Comparison of ENCODE assay signal across 31 cellular contexts in the genomic region with DNA sequence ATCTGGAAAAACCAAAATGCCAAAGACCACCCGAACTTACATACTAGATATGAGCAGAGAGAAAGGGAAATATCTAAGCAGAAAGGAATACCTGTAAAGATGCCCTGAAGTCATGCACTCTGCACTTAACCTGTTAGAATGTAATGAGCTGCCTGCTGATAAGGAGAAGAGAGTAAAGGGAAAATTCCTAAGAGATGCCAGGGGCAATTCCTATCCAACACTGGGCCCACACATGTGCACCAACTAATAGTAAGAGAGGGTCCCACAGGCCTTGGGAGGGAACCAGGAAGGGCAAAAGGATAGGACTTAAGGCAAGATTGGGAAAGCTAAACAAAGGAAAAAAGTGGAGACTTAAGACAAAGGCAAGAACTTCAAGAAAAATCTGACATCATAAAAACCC.
"Had no signal": no experiment of that assay in that cellular context is flagged by ENCODE, and none has a peak within 500 bp of the region (broad histone marks: within the 10 kb centered on the region; RNA-seq: fewer than 3 reads in every experiment).

No MANE protein-coding gene starts in this region.

- H3K9me3 Mint-ChIP-seq: activated B cell treated with CpG ODN at 0.5 μM for 24 hours; activated CD4-positive, alpha-beta memory T cell treated with anti-CD3 and anti-CD28 coated beads, Interleukin-2, amount 10 ng/mL, durations not matched to agents 7 days and 5 days; activated CD4-positive, alpha-beta T cell treated with anti-CD3 and anti-CD28 coated beads, Interleukin-2, amount 10 ng/mL, durations not matched to agents 24 days and 14 days; activated naive CD4-positive, alpha-beta T cell treated with anti-CD3 and anti-CD28 coated beads, Interleukin-2, amount 10 ng/mL, durations not matched to agents 7 days and 5 days; activated naive CD4-positive, alpha-beta T cell treated with anti-CD3 and anti-CD28 coated beads, Interleukin-2, amount 50 U/mL, for 24 hours; activated naive CD8-positive, alpha-beta T cell treated with anti-CD3 and anti-CD28 coated beads, Interleukin-2, amount 10 ng/mL, durations not matched to agents 7 days and 5 days; activated naive CD8-positive, alpha-beta T cell treated with anti-CD3 and anti-CD28 coated beads, Interleukin-2, amount 50 U/mL, for 24 hours; activated T-cell treated with anti-CD3 and anti-CD28 coated beads, Interleukin-2, amount 50 U/mL, for 24 hours; activated T-helper 2 cell treated with anti-CD3 and anti-CD28 coated beads, Interferon-gamma antibody, Interleukin-2, Interleukin-4, amounts not matched to agents 10 μg/mL and 5 μg/mL and 100 μg/mL, durations not matched to agents 14 hours and 24 hours and 36 hours; brain; central memory CD8-positive, alpha-beta T cell; T-cell had no signal

- H3K36me3 Mint-ChIP-seq: activated CD8-positive, alpha-beta memory T cell treated with anti-CD3 and anti-CD28 coated beads, Interleukin-2, amount 10 ng/mL, durations not matched to agents 7 days and 5 days; activated naive CD4-positive, alpha-beta T cell treated with anti-CD3 and anti-CD28 coated beads, Interleukin-2, amount 10 ng/mL, durations not matched to agents 7 days and 5 days; activated naive CD4-positive, alpha-beta T cell treated with anti-CD3 and anti-CD28 coated beads, Interleukin-2, amount 50 U/mL, for 24 hours; activated naive CD8-positive, alpha-beta T cell; activated naive CD8-positive, alpha-beta T cell treated with anti-CD3 and anti-CD28 coated beads, Interleukin-2, amount 10 ng/mL, durations not matched to agents 7 days and 5 days; brain; T-cell had no signal

- H3K4me1 Mint-ChIP-seq: activated B cell treated with CpG ODN at 0.5 μM for 24 hours; activated CD4-positive, alpha-beta memory T cell treated with anti-CD3 and anti-CD28 coated beads, Interleukin-2, amount 10 ng/mL, durations not matched to agents 7 days and 5 days; activated CD4-positive, alpha-beta T cell treated with anti-CD3 and anti-CD28 coated beads, Interleukin-2, amount 10 ng/mL, durations not matched to agents 24 days and 14 days; activated CD8-positive, alpha-beta memory T cell treated with anti-CD3 and anti-CD28 coated beads, Interleukin-2, amount 10 ng/mL, durations not matched to agents 7 days and 5 days; activated naive CD4-positive, alpha-beta T cell treated with anti-CD3 and anti-CD28 coated beads, Interleukin-2, amount 10 ng/mL, durations not matched to agents 7 days and 5 days; activated naive CD4-positive, alpha-beta T cell treated with anti-CD3 and anti-CD28 coated beads, Interleukin-2, amount 50 U/mL, for 24 hours; activated naive CD8-positive, alpha-beta T cell treated with anti-CD3 and anti-CD28 coated beads, Interleukin-2, amount 10 ng/mL, durations not matched to agents 7 days and 5 days; activated naive CD8-positive, alpha-beta T cell treated with anti-CD3 and anti-CD28 coated beads, Interleukin-2, amount 50 U/mL, for 24 hours; brain; central memory CD8-positive, alpha-beta T cell; T-cell had no signal

- DNase-seq: activated B cell treated with CpG ODN at 0.5 μM for 24 hours; activated CD4-positive, alpha-beta memory T cell treated with anti-CD3 and anti-CD28 coated beads, Interleukin-2, amount 10 ng/mL, durations not matched to agents 7 days and 5 days; activated CD4-positive, alpha-beta T cell treated with anti-CD3 and anti-CD28 coated beads for 4 hours; activated CD4-positive, alpha-beta T cell treated with anti-CD3 and anti-CD28 coated beads, Interleukin-2, amount 10 ng/mL, durations not matched to agents 24 days and 14 days; activated CD4-positive, alpha-beta T cell treated with anti-CD3 and anti-CD28 coated beads, Interleukin-2, amount 50 U/mL, for 1 hour; activated CD4-positive, alpha-beta T cell treated with anti-CD3 and anti-CD28 coated beads, Interleukin-2, amount 50 U/mL, for 4 hours; activated CD4-positive, CD25-positive, alpha-beta regulatory T cell treated with anti-CD3 and anti-CD28 coated beads, Interleukin-2, amount 50 U/mL, for 72 hours; activated CD8-positive, alpha-beta memory T cell treated with anti-CD3 and anti-CD28 coated beads for 24 hours; activated CD8-positive, alpha-beta memory T cell treated with anti-CD3 and anti-CD28 coated beads, Interleukin-2, amount 10 ng/mL, durations not matched to agents 7 days and 5 days; activated CD8-positive, alpha-beta memory T cell treated with anti-CD3 and anti-CD28 coated beads, Interleukin-2, amount 50 U/mL, for 48 hours; activated CD8-positive, alpha-beta T cell treated with anti-CD3 and anti-CD28 coated beads, Interleukin-2, amount 10 ng/mL, durations not matched to agents 7 days and 5 days; activated effector memory CD4-positive, alpha-beta T cell treated with Interleukin-2 at 50 U/mL for 16 hours; activated gamma-delta T cell; activated naive CD4-positive, alpha-beta T cell treated with anti-CD3 and anti-CD28 coated beads, Interleukin-2, amount 10 ng/mL, durations not matched to agents 7 days and 5 days; activated naive CD4-positive, alpha-beta T cell treated with Interleukin-2 at 50 U/mL for 16 hours; activated naive CD8-positive, alpha-beta T cell treated with anti-CD3 and anti-CD28 coated beads, Interleukin-2, amount 10 ng/mL, durations not matched to agents 7 days and 5 days; activated naive CD8-positive, alpha-beta T cell treated with anti-CD3 and anti-CD28 coated beads, Interleukin-2, amount 50 U/mL, for 24 hours; activated T-cell treated with anti-CD3 and anti-CD28 coated beads, Interleukin-2, amount 50 U/mL, for 24 hours; activated T-cell treated with anti-CD3 and anti-CD28 coated beads, Interleukin-2, amount 50 U/mL, for 48 hours; amygdala; anterior cingulate cortex; caudate nucleus; cerebellar nuclear complex; T-cell; T-helper 17 cell; WERI-Rb-1 had no signal

- H3K27ac Mint-ChIP-seq: activated B cell treated with CpG ODN at 0.5 μM for 24 hours; activated CD4-positive, alpha-beta memory T cell treated with anti-CD3 and anti-CD28 coated beads, Interleukin-2, amount 10 ng/mL, durations not matched to agents 7 days and 5 days; activated CD4-positive, alpha-beta T cell treated with anti-CD3 and anti-CD28 coated beads, Interleukin-2, amount 10 ng/mL, durations not matched to agents 24 days and 14 days; activated CD8-positive, alpha-beta memory T cell treated with anti-CD3 and anti-CD28 coated beads, Interleukin-2, amount 10 ng/mL, durations not matched to agents 7 days and 5 days; activated CD8-positive, alpha-beta T cell treated with anti-CD3 and anti-CD28 coated beads, Interleukin-2, amount 10 ng/mL, durations not matched to agents 7 days and 5 days; activated naive CD4-positive, alpha-beta T cell treated with anti-CD3 and anti-CD28 coated beads, Interleukin-2, amount 10 ng/mL, durations not matched to agents 7 days and 5 days; activated naive CD4-positive, alpha-beta T cell treated with anti-CD3 and anti-CD28 coated beads, Interleukin-2, amount 50 U/mL, for 24 hours; activated naive CD8-positive, alpha-beta T cell; activated naive CD8-positive, alpha-beta T cell treated with anti-CD3 and anti-CD28 coated beads, Interleukin-2, amount 10 ng/mL, durations not matched to agents 7 days and 5 days; activated naive CD8-positive, alpha-beta T cell treated with anti-CD3 and anti-CD28 coated beads, Interleukin-2, amount 50 U/mL, for 24 hours; activated T-cell treated with anti-CD3 and anti-CD28 coated beads, Interleukin-2, amount 50 U/mL, for 24 hours; activated T-helper 2 cell treated with anti-CD3 and anti-CD28 coated beads, Interferon-gamma antibody, Interleukin-2, Interleukin-4, amounts not matched to agents 10 μg/mL and 5 μg/mL and 100 μg/mL, durations not matched to agents 14 hours and 24 hours and 36 hours; brain; T-cell; T-helper 17 cell had no signal

- ATAC-seq: activated CD8-positive, alpha-beta memory T cell treated with anti-CD3 and anti-CD28 coated beads, Interleukin-2, amount 10 ng/mL, durations not matched to agents 7 days and 5 days; activated CD8-positive, alpha-beta T cell treated with anti-CD3 and anti-CD28 coated beads, Interleukin-2, amount 10 ng/mL, durations not matched to agents 7 days and 5 days; activated naive CD8-positive, alpha-beta T cell treated with anti-CD3 and anti-CD28 coated beads, Interleukin-2, amount 50 U/mL, for 24 hours; T-cell; T-helper 17 cell had no signal

- H3K27me3 Mint-ChIP-seq: activated CD4-positive, alpha-beta T cell treated with anti-CD3 and anti-CD28 coated beads, Interleukin-2, amount 10 ng/mL, durations not matched to agents 24 days and 14 days; activated naive CD4-positive, alpha-beta T cell treated with anti-CD3 and anti-CD28 coated beads, Interleukin-2, amount 10 ng/mL, durations not matched to agents 7 days and 5 days; brain had no signal

- H3K4me3 Mint-ChIP-seq: activated B cell treated with CpG ODN at 0.5 μM for 24 hours; activated CD4-positive, alpha-beta memory T cell treated with anti-CD3 and anti-CD28 coated beads, Interleukin-2, amount 10 ng/mL, durations not matched to agents 7 days and 5 days; activated CD4-positive, alpha-beta T cell treated with anti-CD3 and anti-CD28 coated beads, Interleukin-2, amount 10 ng/mL, durations not matched to agents 24 days and 14 days; activated CD8-positive, alpha-beta memory T cell treated with anti-CD3 and anti-CD28 coated beads, Interleukin-2, amount 10 ng/mL, durations not matched to agents 7 days and 5 days; activated CD8-positive, alpha-beta T cell treated with anti-CD3 and anti-CD28 coated beads, Interleukin-2, amount 10 ng/mL, durations not matched to agents 7 days and 5 days; activated naive CD4-positive, alpha-beta T cell treated with anti-CD3 and anti-CD28 coated beads, Interleukin-2, amount 10 ng/mL, durations not matched to agents 7 days and 5 days; activated naive CD4-positive, alpha-beta T cell treated with anti-CD3 and anti-CD28 coated beads, Interleukin-2, amount 50 U/mL, for 24 hours; activated naive CD8-positive, alpha-beta T cell; activated naive CD8-positive, alpha-beta T cell treated with anti-CD3 and anti-CD28 coated beads, Interleukin-2, amount 10 ng/mL, durations not matched to agents 7 days and 5 days; activated naive CD8-positive, alpha-beta T cell treated with anti-CD3 and anti-CD28 coated beads, Interleukin-2, amount 50 U/mL, for 24 hours; activated T-cell treated with anti-CD3 and anti-CD28 coated beads, Interleukin-2, amount 50 U/mL, for 24 hours; brain; central memory CD8-positive, alpha-beta T cell; T-cell; T-helper 17 cell had no signal
